Comparison of ENCODE assay signal across 14 cellular contexts in genomic region chrX:18828832-18829404, GRCh38.
A peak's percentile ranks its signal among the peaks of the same experiment; 100 is the strongest.
DNase-seq lines count a peak whose midpoint lies in the region; TF ChIP-seq lines count a peak whose summit lies in the region.
"Had no signal": no experiment of that assay in that cellular context is flagged by ENCODE, and none has a peak within 500 bp of the region (broad histone marks: within the 10 kb centered on the region; RNA-seq: fewer than 3 reads in every experiment).

No MANE protein-coding gene starts in this region.

- H3K4me2 ChIP-seq in mesenchymal stem cell (ENCODE audit: low read length, poor library complexity, severe bottlenecking) = no peak overlapping the region

- no peak overlapping the region for H4K8ac ChIP-seq in mesenchymal stem cell (ENCODE audit: low read length)

- TF ChIP-seq CTCF in HEK293 (tag by site-specific recombination; IDR thresholded peaks at IDR 0.05) = no peak
- TF ChIP-seq CTCF in esophagus squamous epithelium (IDR thresholded peaks at IDR 0.05) = no peak

- H3K18ac ChIP-seq in mesenchymal stem cell (ENCODE audit: low read depth in 1 of 2, low read length in 2 of 2) = no peak overlapping the region

- no peak overlapping the region for H3K9ac ChIP-seq in mesenchymal stem cell (ENCODE audit: low read length)

- no peak overlapping the region for H3K4me3 Mint-ChIP-seq in activated CD4-positive, alpha-beta memory T cell treated with anti-CD3 and anti-CD28 coated beads for 36 hours
- no peak overlapping the region for H3K4me3 Mint-ChIP-seq in activated CD4-positive, alpha-beta memory T cell treated with anti-CD3 and anti-CD28 coated beads, Interleukin-2, amount 10 ng/mL, durations not matched to agents 7 days and 5 days
- H3K4me3 Mint-ChIP-seq: H9; stimulated activated naive CD8-positive, alpha-beta T cell treated with anti-CD3 and anti-CD28 coated beads, Interleukin-15, Interleukin-2, amounts not matched to agents 100 ng/mL and 50 ng/mL, for 24 hours had no signal

- intact Hi-C loops in activated CD4-positive, alpha-beta memory T cell treated with anti-CD3 and anti-CD28 coated beads for 36 hours (cut with micrococcal nuclease) = no loop called here
- intact Hi-C loops in esophagus squamous epithelium (cut with DNase I) = no loop called here

- no peaks in the 10 kb centered on the region for H3K27me3 Mint-ChIP-seq in activated CD4-positive, alpha-beta memory T cell treated with anti-CD3 and anti-CD28 coated beads for 36 hours
- no peaks in the 10 kb centered on the region for H3K27me3 Mint-ChIP-seq in activated CD4-positive, alpha-beta memory T cell treated with anti-CD3 and anti-CD28 coated beads, Interleukin-2, amount 10 ng/mL, durations not matched to agents 7 days and 5 days
- H3K27me3 Mint-ChIP-seq: stimulated activated naive CD8-positive, alpha-beta T cell treated with anti-CD3 and anti-CD28 coated beads, Interleukin-15, Interleukin-2, amounts not matched to agents 100 ng/mL and 50 ng/mL, for 24 hours had no signal

- no peak overlapping the region for H2BK5ac ChIP-seq in mesenchymal stem cell (ENCODE audit: low read depth, low read length, poor library complexity, severe bottlenecking)

- no peak for TF ChIP-seq POLR2A in esophagus squamous epithelium (IDR thresholded peaks at IDR 0.05)

- no peak overlapping the region for H3K23ac ChIP-seq in mesenchymal stem cell (ENCODE audit: low read length in 2 of 2)

- CTCF ChIA-PET in activated CD4-positive, alpha-beta memory T cell treated with anti-CD3 and anti-CD28 coated beads for 36 hours (lab: Charles Lee) = no interaction called here
- CTCF ChIA-PET in activated CD4-positive, alpha-beta memory T cell treated with anti-CD3 and anti-CD28 coated beads, Interleukin-2, amount 10 ng/mL, durations not matched to agents 7 days and 5 days (lab: Charles Lee) = no interaction called here
- CTCF ChIA-PET in HEK293 (lab: Yijun Ruan, JAX) = no interaction called here

- no peak overlapping the region for H2AFZ ChIP-seq in mesenchymal stem cell (ENCODE audit: low read depth, low read length)

- H3K27me3 ChIP-seq in mesenchymal stem cell (ENCODE audit: control insufficient read depth in 1 of 2, insufficient read depth in 1 of 2, low read length in 2 of 2) (no peaks in the 10 kb centered on the region), esophagus squamous epithelium (no peaks in the 10 kb centered on the region)
- H3K27me3 ChIP-seq: vagina had no signal

- H3K4me1 Mint-ChIP-seq in activated CD4-positive, alpha-beta memory T cell treated with anti-CD3 and anti-CD28 coated beads for 36 hours (ENCODE audit: low read depth) = no peaks in the 10 kb centered on the region
- H3K4me1 Mint-ChIP-seq in activated CD4-positive, alpha-beta memory T cell treated with anti-CD3 and anti-CD28 coated beads, Interleukin-2, amount 10 ng/mL, durations not matched to agents 7 days and 5 days = no peaks in the 10 kb centered on the region

- H3K4me1 ChIP-seq in HEK293 (ENCODE audit: control insufficient read depth, insufficient read depth, low read length) (no peaks in the 10 kb centered on the region; the same call in 1 of the 2 replicates), mesenchymal stem cell (ENCODE audit: control insufficient read depth, insufficient read depth, low read depth, low read length) (no peaks in the 10 kb centered on the region), esophagus squamous epithelium (no peaks in the 10 kb centered on the region)
- H3K4me1 ChIP-seq: vagina had no signal

- H3K79me1 ChIP-seq in mesenchymal stem cell (replicated peaks; ENCODE audit: low read length, poor library complexity, severe bottlenecking) = no peaks in the 10 kb centered on the region

- no peak overlapping the region for H2AK5ac ChIP-seq in mesenchymal stem cell (ENCODE audit: low read length, severe bottlenecking)

- no peaks in the 10 kb centered on the region for H3K9me3 Mint-ChIP-seq in activated CD4-positive, alpha-beta memory T cell treated with anti-CD3 and anti-CD28 coated beads for 36 hours
- no peaks in the 10 kb centered on the region for H3K9me3 Mint-ChIP-seq in activated CD4-positive, alpha-beta memory T cell treated with anti-CD3 and anti-CD28 coated beads, Interleukin-2, amount 10 ng/mL, durations not matched to agents 7 days and 5 days
- H3K9me3 Mint-ChIP-seq: stimulated activated naive CD8-positive, alpha-beta T cell treated with anti-CD3 and anti-CD28 coated beads, Interleukin-15, Interleukin-2, amounts not matched to agents 100 ng/mL and 50 ng/mL, for 24 hours had no signal

- no peak overlapping the region for H3K27ac ChIP-seq in HEK293 (ENCODE audit: extremely low read depth, low read depth, low read length)
- H3K27ac ChIP-seq in mesenchymal stem cell (ENCODE audit: low read length, poor library complexity, severe bottlenecking) = no peak overlapping the region
- H3K27ac ChIP-seq in esophagus squamous epithelium = no peak overlapping the region
- H3K27ac ChIP-seq: vagina had no signal

- H3K4me3 ChIP-seq in HEK293 (ENCODE audit: low read depth, low read length) = no peak overlapping the region
- no peak overlapping the region for H3K4me3 ChIP-seq in mesenchymal stem cell (ENCODE audit: insufficient read depth in 1 of 2, low read depth in 1 of 2, low read length in 2 of 2)
- H3K4me3 ChIP-seq in esophagus squamous epithelium = no peak overlapping the region
- H3K4me3 ChIP-seq: vagina had no signal

- DNase-seq in activated CD4-positive, alpha-beta memory T cell treated with anti-CD3 and anti-CD28 coated beads for 36 hours = peak; percentile 8
- DNase-seq in activated CD4-positive, alpha-beta memory T cell treated with anti-CD3 and anti-CD28 coated beads, Interleukin-2, amount 10 ng/mL, durations not matched to agents 7 days and 5 days = no peak
- DNase-seq in SW480 (ENCODE audit: low spot score) = peak; percentile 3
- DNase-seq in mesenchymal stem cell = peak; percentile 56
- DNase-seq in esophagus squamous epithelium (lab: John Stamatoyannopoulos, UW) = no peak
- DNase-seq in GM19240 (ENCODE audit: insufficient read length, low spot score) = no peak
- no peak for DNase-seq in activated gamma-delta T cell (lab: John Stamatoyannopoulos, UW)
- DNase-seq: activated CD8-positive, alpha-beta memory T cell treated with anti-CD3 and anti-CD28 coated beads, Interleukin-2, amount 50 U/mL, for 4 hours; H9; NCI-H2029 treated with DMSO at 0.1 percent for 48 hours; NCI-H526 treated with DMSO at 0.1 percent for 48 hours had no signal

- no peak overlapping the region for H2BK15ac ChIP-seq in mesenchymal stem cell (ENCODE audit: low read depth, poor library complexity, severe bottlenecking)

- H3K14ac ChIP-seq in mesenchymal stem cell (ENCODE audit: low read length in 2 of 2) = no peak overlapping the region

- no CpG with 5 or more reads among the region's 1 CpG for WGBS in mesenchymal stem cell
- WGBS in esophagus squamous epithelium, 2 donors = 87 to 100% methylated on average over 1 of the region's 1 CpG

- POLR2A ChIA-PET in activated CD4-positive, alpha-beta memory T cell treated with anti-CD3 and anti-CD28 coated beads for 36 hours (lab: Charles Lee) = no interaction called here
- POLR2A ChIA-PET in activated CD4-positive, alpha-beta memory T cell treated with anti-CD3 and anti-CD28 coated beads, Interleukin-2, amount 10 ng/mL, durations not matched to agents 7 days and 5 days (lab: Charles Lee) = no interaction called here
- POLR2A ChIA-PET in HEK293 (lab: Yijun Ruan, JAX) = interaction anchor here (0.5 kb wide), 1 partner anchor 84 kb away, joined by 3 read pairs; no protein-coding TSS in a partner anchor

- no peak overlapping the region for H4K91ac ChIP-seq in mesenchymal stem cell (ENCODE audit: low read length)

- H3K4ac ChIP-seq in mesenchymal stem cell (ENCODE audit: low read depth in 1 of 2, low read length in 2 of 2) = no peak overlapping the region

- H3K36me3 ChIP-seq in HEK293 (ENCODE audit: control insufficient read depth in 2 of 2, insufficient read depth in 1 of 2, low read length in 2 of 2) = no peaks in the 10 kb centered on the region
- no peaks in the 10 kb centered on the region for H3K36me3 ChIP-seq in mesenchymal stem cell (ENCODE audit: control insufficient read depth in 1 of 2, insufficient read depth in 2 of 2, low read depth in 1 of 2, low read length in 2 of 2)
- no peaks in the 10 kb centered on the region for H3K36me3 ChIP-seq in esophagus squamous epithelium
- H3K36me3 ChIP-seq: vagina had no signal

- no peak overlapping the region for H2BK12ac ChIP-seq in mesenchymal stem cell (ENCODE audit: low read length in 2 of 2)

- no peak overlapping the region for H3K27ac Mint-ChIP-seq in activated CD4-positive, alpha-beta memory T cell treated with anti-CD3 and anti-CD28 coated beads for 36 hours
- H3K27ac Mint-ChIP-seq in activated CD4-positive, alpha-beta memory T cell treated with anti-CD3 and anti-CD28 coated beads, Interleukin-2, amount 10 ng/mL, durations not matched to agents 7 days and 5 days = no peak overlapping the region
- H3K27ac Mint-ChIP-seq: H9; stimulated activated naive CD8-positive, alpha-beta T cell treated with anti-CD3 and anti-CD28 coated beads, Interleukin-15, Interleukin-2, amounts not matched to agents 100 ng/mL and 50 ng/mL, for 24 hours had no signal

- H3K9me3 ChIP-seq in HEK293 (ENCODE audit: control insufficient read depth, insufficient read depth, low read depth, low read length) (no peaks in the 10 kb centered on the region), mesenchymal stem cell (ENCODE audit: control insufficient read depth, low read length) (peaks cover 3% of the 10 kb centered on the region), esophagus squamous epithelium (no peaks in the 10 kb centered on the region)
- H3K9me3 ChIP-seq: vagina had no signal

- H2BK120ac ChIP-seq in mesenchymal stem cell (ENCODE audit: low read depth, low read length) = no peak overlapping the region

- H3K36me3 Mint-ChIP-seq in activated CD4-positive, alpha-beta memory T cell treated with anti-CD3 and anti-CD28 coated beads for 36 hours = no peaks in the 10 kb centered on the region
- no peaks in the 10 kb centered on the region for H3K36me3 Mint-ChIP-seq in activated CD4-positive, alpha-beta memory T cell treated with anti-CD3 and anti-CD28 coated beads, Interleukin-2, amount 10 ng/mL, durations not matched to agents 7 days and 5 days (ENCODE audit: low read depth)

TF ChIP-seq in HEK293, 187 proteins besides CTCF, POLR2A, EP300 and RAD21 (continues in another document):
- TF ChIP-seq ZNF473 (tag by site-specific recombination; IDR thresholded peaks at IDR 0.05) (no peak), ZXDB (tag by site-specific recombination; IDR thresholded peaks at IDR 0.05) (no peak), ZNF624 (tag by site-specific recombination; IDR thresholded peaks at IDR 0.05) (no peak), ZNF501 (tag by site-specific recombination; IDR thresholded peaks at IDR 0.05) (no peak), ZNF335 (tag by site-specific recombination; conservative IDR thresholded peaks at IDR 0.05) (no peak)

Comparison
In these comparisons a context has a peak if more than half of its experiments do, and no peak if none do; other contexts are left out.
1. DNase-seq: peak in activated CD4-positive, alpha-beta memory T cell treated with anti-CD3 and anti-CD28 coated beads for 36 hours (single experiment), SW480 (single experiment) and mesenchymal stem cell (single experiment); none in activated CD4-positive, alpha-beta memory T cell treated with anti-CD3 and anti-CD28 coated beads, Interleukin-2, amount 10 ng/mL, durations not matched to agents 7 days and 5 days (single experiment), esophagus squamous epithelium (single experiment), GM19240 (single experiment) and activated gamma-delta T cell (single experiment).